19 cellular contexts compared by ENCODE assay signal in genomic region chr7:69336976-69337375, GRCh38.
A peak's percentile ranks its signal among the peaks of the same experiment; 100 is the strongest.
DNase-seq lines count a peak whose midpoint lies in the region; ATAC-seq and TF ChIP-seq lines count a peak whose summit lies in the region.
"Had no signal": no experiment of that assay in that cellular context is flagged by ENCODE, and none has a peak within 500 bp of the region (broad histone marks: within the 10 kb centered on the region; RNA-seq: fewer than 3 reads in every experiment).

No MANE protein-coding gene starts in this region.

- no peaks in the 10 kb centered on the region for H3K36me3 ChIP-seq in BE2C
- no peaks in the 10 kb centered on the region for H3K36me3 ChIP-seq in parathyroid adenoma (ENCODE audit: control insufficient read depth, insufficient read depth, low read length)
- H3K36me3 ChIP-seq in psoas muscle (ENCODE audit: insufficient read depth in 1 of 2, low read depth in 1 of 2): no peaks in the 10 kb centered on the region
- H3K36me3 ChIP-seq: BLaER1 treated with 17β-estradiol and CSF1 and Interleukin-3, amounts not matched to agents 10 nM and 100 nM had no signal

- H3K4me1 ChIP-seq in BE2C (peaks cover 9% of the 10 kb centered on the region; the same call in 1 of the 2 replicates), parathyroid adenoma (peaks cover 11% of the 10 kb centered on the region), psoas muscle (no peaks in the 10 kb centered on the region)
- H3K4me1 ChIP-seq: BLaER1 treated with 17β-estradiol and CSF1 and Interleukin-3, amounts not matched to agents 10 nM and 100 nM; Caco-2 had no signal

- H3K4me2 ChIP-seq in parathyroid adenoma (ENCODE audit: low read length): no peak overlapping the region
- H3K4me2 ChIP-seq: BLaER1 treated with 17β-estradiol and CSF1 and Interleukin-3, amounts not matched to agents 10 nM and 100 nM had no signal

- intact Hi-C loops in psoas muscle (cut with DNase I): no loop called here

- WGBS in psoas muscle, 3 donors: 89 to 97% (median 91%) methylated on average over 3 of the region's 3 CpGs

- DNase-seq in BE2C: peak; percentile 16
- peak; percentile 18 for DNase-seq in ELF-1 (ENCODE audit: low read depth, low spot score)
- DNase-seq in islet precursor cell: peak; percentile 64
- no peak for DNase-seq in cortex of kidney (lab: John Stamatoyannopoulos, UW)
- no peak for DNase-seq in psoas muscle
- no peak for DNase-seq in mesothelial cell of epicardium (ENCODE audit: low spot score in 2 of 2, unreplicated experiment in 2 of 2)
- DNase-seq: 8988T; ACHN; Caco-2; Calu3; CD4-positive, alpha-beta T cell; CD8-positive, alpha-beta T cell; DMS79 treated with DMSO at 0.1 percent for 48 hours; GDM1 had no signal

- no peak overlapping the region for H3K4me3 Mint-ChIP-seq in mesothelial cell of epicardium
- H3K4me3 Mint-ChIP-seq: CD4-positive, alpha-beta T cell; CD8-positive, alpha-beta T cell had no signal

- H3K4me3 ChIP-seq in BE2C (ENCODE audit: low read depth, low read length) (no peak overlapping the region), parathyroid adenoma (ENCODE audit: low read depth, low read length) (no peak overlapping the region), psoas muscle (no peak overlapping the region)
- H3K4me3 ChIP-seq: BLaER1 treated with 17β-estradiol and CSF1 and Interleukin-3, amounts not matched to agents 10 nM and 100 nM; GM12878 had no signal

- H3K9me3 Mint-ChIP-seq in mesothelial cell of epicardium: no peaks in the 10 kb centered on the region
- H3K9me3 Mint-ChIP-seq: CD4-positive, alpha-beta T cell; CD8-positive, alpha-beta T cell had no signal

- H3K27me3 Mint-ChIP-seq in mesothelial cell of epicardium (ENCODE audit: low read depth): no peaks in the 10 kb centered on the region
- H3K27me3 Mint-ChIP-seq: CD4-positive, alpha-beta T cell had no signal

- no peak for TF ChIP-seq CTCF in BE2C (IDR thresholded peaks at IDR 0.05; ENCODE audit: low read depth, low read length)
- no peak for TF ChIP-seq CTCF in parathyroid adenoma (IDR thresholded peaks at IDR 0.05)
- no peak for TF ChIP-seq CTCF in psoas muscle (IDR thresholded peaks at IDR 0.05)
- TF ChIP-seq CTCF in mesothelial cell of epicardium (IDR thresholded peaks at IDR 0.05; ENCODE audit: unreplicated experiment): no peak

- peaks cover 15% of the 10 kb centered on the region for H3K4me1 Mint-ChIP-seq in mesothelial cell of epicardium

- no peak for ATAC-seq in GM21737 (IDR thresholded peaks at IDR 0.05; ENCODE audit: unreplicated experiment)
- ATAC-seq in psoas muscle: no peak
- ATAC-seq: CD8-positive, alpha-beta T cell; GM12878 had no signal

- H3K9me3 ChIP-seq in BE2C: no peaks in the 10 kb centered on the region
- no peaks in the 10 kb centered on the region for H3K9me3 ChIP-seq in parathyroid adenoma (ENCODE audit: control insufficient read depth, low read length)
- H3K9me3 ChIP-seq in psoas muscle: no peaks in the 10 kb centered on the region
- H3K9me3 ChIP-seq: Caco-2 had no signal

- H3K27ac Mint-ChIP-seq in mesothelial cell of epicardium: no peak overlapping the region
- H3K27ac Mint-ChIP-seq: CD4-positive, alpha-beta T cell; CD8-positive, alpha-beta T cell had no signal

- H3K79me2 ChIP-seq in parathyroid adenoma: no peaks in the 10 kb centered on the region

- H3K36me3 Mint-ChIP-seq in mesothelial cell of epicardium: no peaks in the 10 kb centered on the region
- H3K36me3 Mint-ChIP-seq: CD8-positive, alpha-beta T cell had no signal

- H3K9ac ChIP-seq in parathyroid adenoma: no peak overlapping the region
- H3K9ac ChIP-seq: BLaER1 treated with 17β-estradiol and CSF1 and Interleukin-3, amounts not matched to agents 10 nM and 100 nM had no signal

- H3K27me3 ChIP-seq in BE2C: no peaks in the 10 kb centered on the region
- H3K27me3 ChIP-seq in parathyroid adenoma (ENCODE audit: control insufficient read depth, insufficient read depth, low read length): no peaks in the 10 kb centered on the region
- H3K27me3 ChIP-seq in psoas muscle (ENCODE audit: insufficient read depth in 3 of 3, low read length in 2 of 3): peaks cover 0 to 2% (median 2%) of the 10 kb centered on the region in 3 donors
- H3K27me3 ChIP-seq: BLaER1 treated with 17β-estradiol and CSF1 and Interleukin-3, amounts not matched to agents 10 nM and 100 nM had no signal

- H3K27ac ChIP-seq in parathyroid adenoma (peak overlapping the region; percentile 40), psoas muscle (no peak overlapping the region)
- H3K27ac ChIP-seq: BLaER1 treated with 17β-estradiol and CSF1 and Interleukin-3, amounts not matched to agents 10 nM and 100 nM; C4-2B had no signal

- peak overlapping the region; percentile 17 for H2AFZ ChIP-seq in parathyroid adenoma

Comparison
In these comparisons a context has a peak if more than half of its experiments do, and no peak if none do; other contexts are left out.
1. DNase-seq: peak in BE2C (single experiment), ELF-1 (single experiment) and islet precursor cell (single experiment); none in cortex of kidney (single experiment), psoas muscle (0 of 2) and mesothelial cell of epicardium (0 of 2).